ENCODE assay signal across 9 cellular contexts in genomic region chr11:118907051-118907748, GRCh38. TPM values are rescaled to one million over a fixed set of nuclear protein-coding genes. Genes with fewer than 3 reads are reported as not detected.
DNase-seq lines count a peak whose midpoint lies in the region; ATAC-seq and TF ChIP-seq lines count a peak whose summit lies in the region.
"Had no signal": no experiment of that assay in that cellular context is flagged by ENCODE, and none has a peak within 500 bp of the region (broad histone marks: within the 10 kb centered on the region; RNA-seq: fewer than 3 reads in every experiment).

No MANE protein-coding gene starts in this region.

- H3K4me3 ChIP-seq in lower lobe of right lung = no peak overlapping the region

- no peaks in the 10 kb centered on the region for H3K27me3 ChIP-seq in lower lobe of right lung (ENCODE audit: low read depth)

- no peaks in the 10 kb centered on the region for H3K9me3 Mint-ChIP-seq in activated CD4-positive, alpha-beta T cell treated with anti-CD3 and anti-CD28 coated beads, Interleukin-2, amount 10 ng/mL, durations not matched to agents 7 days and 5 days

- H3K9me3 ChIP-seq in lower lobe of right lung = no peaks in the 10 kb centered on the region

- peaks cover 45% of the 10 kb centered on the region for H3K36me3 Mint-ChIP-seq in activated CD4-positive, alpha-beta T cell treated with anti-CD3 and anti-CD28 coated beads, Interleukin-2, amount 10 ng/mL, durations not matched to agents 7 days and 5 days (ENCODE audit: low read depth)

- peaks cover 44% of the 10 kb centered on the region for H3K4me1 Mint-ChIP-seq in activated CD4-positive, alpha-beta T cell treated with anti-CD3 and anti-CD28 coated beads, Interleukin-2, amount 10 ng/mL, durations not matched to agents 7 days and 5 days

- peaks cover 54% of the 10 kb centered on the region for H3K4me1 ChIP-seq in lower lobe of right lung

- CTCF ChIA-PET in activated CD4-positive, alpha-beta T cell treated with anti-CD3 and anti-CD28 coated beads, Interleukin-2, amount 10 ng/mL, durations not matched to agents 7 days and 5 days (lab: Charles Lee) = interaction anchor here (0.6 to 4.3 kb wide), 7 partner anchors 12 to 53 kb away, joined by 3 to 23 read pairs (median 5); partner anchors contain the start of gene UPK2

- in situ Hi-C loops in G401 (cut with HindIII; ENCODE audit: low sequenced_read_pairs) = no loop called here

- peak; percentile 68 for ATAC-seq in HG02870 (IDR thresholded peaks at IDR 0.05; ENCODE audit: unreplicated experiment)
- ATAC-seq in lower lobe of right lung = peak; percentile 63 to 74
- ATAC-seq in GM21390 (IDR thresholded peaks at IDR 0.05; ENCODE audit: unreplicated experiment) = no peak

- no peak overlapping the region for H3K4me3 Mint-ChIP-seq in activated CD4-positive, alpha-beta T cell treated with anti-CD3 and anti-CD28 coated beads, Interleukin-2, amount 10 ng/mL, durations not matched to agents 7 days and 5 days

- peak overlapping the region; percentile 79 for H3K27ac Mint-ChIP-seq in activated CD4-positive, alpha-beta T cell treated with anti-CD3 and anti-CD28 coated beads, Interleukin-2, amount 10 ng/mL, durations not matched to agents 7 days and 5 days

- DNase-seq in G401 (ENCODE audit: low spot score) = peak; percentile 93
- DNase-seq in NCI-H345 (lab: John Stamatoyannopoulos, UW) = peak; percentile 84
- DNase-seq in activated CD4-positive, alpha-beta T cell treated with anti-CD3 and anti-CD28 coated beads, Interleukin-2, amount 10 ng/mL, durations not matched to agents 7 days and 5 days = peak; percentile 90
- DNase-seq in dermis microvascular lymphatic vessel endothelial cell (ENCODE audit: low read depth in 2 of 2) = peak; percentile 59 to 79
- DNase-seq in lower lobe of right lung = peak; percentile 86
- DNase-seq in stimulated activated CD8-positive, alpha-beta memory T cell treated with anti-CD3 and anti-CD28 coated beads, Interleukin-12 subunit alpha, Interleukin-12 subunit beta, amount 100 ng/mL, for 1 hour (ENCODE audit: low read depth) = peak; percentile 81

- H3K27ac ChIP-seq in lower lobe of right lung = peak overlapping the region; percentile 34

- POLR2A ChIA-PET in activated CD4-positive, alpha-beta T cell treated with anti-CD3 and anti-CD28 coated beads, Interleukin-2, amount 10 ng/mL, durations not matched to agents 7 days and 5 days (lab: Charles Lee) = no interaction called here

- H3K27me3 Mint-ChIP-seq in activated CD4-positive, alpha-beta T cell treated with anti-CD3 and anti-CD28 coated beads, Interleukin-2, amount 10 ng/mL, durations not matched to agents 7 days and 5 days = no peaks in the 10 kb centered on the region

- peaks cover 61% of the 10 kb centered on the region for H3K36me3 ChIP-seq in lower lobe of right lung

- TF ChIP-seq CTCF in lower lobe of right lung (IDR thresholded peaks at IDR 0.05) = peak; percentile 95

- intact Hi-C loops in lower lobe of right lung (cut with DNase I) = no loop called here

RNA-seq across cellular contexts. Expression of gene BCL9L, which starts 18.5 kb away (rescaled TPM):
- total RNA-seq in G401 (2014; rRNA removed; shearing (Covaris generic)) = 10.2 and 13.4 TPM in 2 replicates
- 100 to 1,000 TPM; 103 to 109 TPM for total RNA-seq in activated CD4-positive, alpha-beta T cell treated with anti-CD3 and anti-CD28 coated beads, Interleukin-2, amount 10 ng/mL, durations not matched to agents 7 days and 5 days
- total RNA-seq in dermis microvascular lymphatic vessel endothelial cell = 4.5 and 8.2 TPM in 2 replicates
- 48.9 TPM for total RNA-seq in lower lobe of right lung

RNA-seq across cellular contexts. Expression of gene CXCR5, which starts 23.5 kb away (rescaled TPM):
- not detected in 2 replicates for total RNA-seq in G401 (2014; rRNA removed; shearing (Covaris generic))
- total RNA-seq in activated CD4-positive, alpha-beta T cell treated with anti-CD3 and anti-CD28 coated beads, Interleukin-2, amount 10 ng/mL, durations not matched to agents 7 days and 5 days = under 1 TPM; 0.50 to 0.52 TPM
- total RNA-seq in dermis microvascular lymphatic vessel endothelial cell (not detected in 2 replicates), lower lobe of right lung (0.09 TPM)
- total RNA-seq: pulmonary artery endothelial cell had no signal

RNA-seq across cellular contexts. Expression of gene UPK2, which starts 48.9 kb away (rescaled TPM):
- not detected in 2 replicates for total RNA-seq in G401 (2014; rRNA removed; shearing (Covaris generic))
- total RNA-seq in activated CD4-positive, alpha-beta T cell treated with anti-CD3 and anti-CD28 coated beads, Interleukin-2, amount 10 ng/mL, durations not matched to agents 7 days and 5 days = under 1 TPM in 1 of 2 experiments, not detected in 1; 0.60 TPM
- total RNA-seq in dermis microvascular lymphatic vessel endothelial cell (not detected in 2 replicates), lower lobe of right lung (not detected)
- total RNA-seq: pulmonary artery endothelial cell had no signal
